In genomic region chr2:38128653-38129052, GRCh38 we compare ENCODE assay signal across 10 cellular contexts. TPM values are rescaled to one million over a fixed set of nuclear protein-coding genes. Genes with fewer than 3 reads are reported as not detected.
A peak's percentile ranks its signal among the peaks of the same experiment; 100 is the strongest.
DNase-seq lines count a peak whose midpoint lies in the region; ATAC-seq and TF ChIP-seq lines count a peak whose summit lies in the region.
"Had no signal": no experiment of that assay in that cellular context is flagged by ENCODE, and none has a peak within 500 bp of the region (broad histone marks: within the 10 kb centered on the region; RNA-seq: fewer than 3 reads in every experiment).

No MANE protein-coding gene starts in this region.

- ATAC-seq in HG02763 (IDR thresholded peaks at IDR 0.05; ENCODE audit: unreplicated experiment), result peak; percentile 50
- ATAC-seq in right lobe of liver, result peak; percentile 83 to 95 (median 91)
- ATAC-seq: T-cell had no signal

- TF ChIP-seq CTCF in right lobe of liver (IDR thresholded peaks at IDR 0.05) (no peak), WERI-Rb-1 (IDR thresholded peaks at IDR 0.05; ENCODE audit: low read depth, low read length) (no peak)

- H3K27ac ChIP-seq in right lobe of liver (no peak overlapping the region), WERI-Rb-1 (no peak overlapping the region)

- 46% methylated on average over 2 of the region's 2 CpGs for WGBS in right lobe of liver (ENCODE audit: insufficient coverage, low coverage, low lambda C conversion rate, missing lambda C conversion rate)

- intact Hi-C loops in right lobe of liver (cut with DNase I) (loop anchor here in 1 of 2 donors (10.0 kb wide), 1 partner anchor 154 kb away; no protein-coding TSS in a partner anchor), posterior cingulate gyrus (cut with DNase I) (no loop called here)

- DNase-seq in Ammon's horn (ENCODE audit: low spot score), result peak; percentile 74
- DNase-seq in SKM-1 (lab: John Stamatoyannopoulos, UW; ENCODE audit: unreplicated experiment), result peak; percentile 94
- DNase-seq in right lobe of liver, result peak in 2 of 3 donors; percentile 37 to 60
- no peak for DNase-seq in WERI-Rb-1
- DNase-seq in stimulated activated naive CD4-positive, alpha-beta T cell treated with Interleukin-2 at 50 U/mL for 16 hours (lab: John Stamatoyannopoulos, UW), result no peak
- no peak for DNase-seq in posterior cingulate gyrus
- DNase-seq in cerebellar nuclear complex (lab: John Stamatoyannopoulos, UW), result no peak
- DNase-seq: activated T-cell treated with anti-CD3 and anti-CD28 coated beads, Interleukin-2, amount 50 U/mL, for 1 hour had no signal

- H3K36me3 ChIP-seq in right lobe of liver, result no peaks in the 10 kb centered on the region
- H3K36me3 ChIP-seq in WERI-Rb-1, result no peaks in the 10 kb centered on the region

- peaks cover 0 to 3% (median 0%) of the 10 kb centered on the region in 4 donors for H3K4me1 ChIP-seq in right lobe of liver

- H3K4me3 ChIP-seq in right lobe of liver, result no peak overlapping the region
- H3K4me3 ChIP-seq in WERI-Rb-1 (ENCODE audit: low read depth, low read length), result no peak overlapping the region

- H3K27me3 ChIP-seq in right lobe of liver (no peaks in the 10 kb centered on the region), WERI-Rb-1 (ENCODE audit: insufficient read depth, low read depth, severe bottlenecking) (no peaks in the 10 kb centered on the region)

- no peak for TF ChIP-seq POLR2A in right lobe of liver (IDR thresholded peaks at IDR 0.05)

- no peaks in the 10 kb centered on the region for H3K9me3 ChIP-seq in right lobe of liver
- H3K9me3 ChIP-seq in WERI-Rb-1 (ENCODE audit: severe bottlenecking), result peaks cover 13% of the 10 kb centered on the region

RNA-seq across cellular contexts. Expression of gene CYP1B1, which starts 52.7 kb away (rescaled TPM):
- total RNA-seq in right lobe of liver, result 1 to 10 TPM; 3.8 to 7.1 (median 6.4) TPM

Comparison
In these comparisons a context has a peak if more than half of its experiments do, and no peak if none do; other contexts are left out.
1. DNase-seq: peak in Ammon's horn (single experiment), SKM-1 (single experiment) and right lobe of liver (2 of 3); none in WERI-Rb-1 (single experiment), stimulated activated naive CD4-positive, alpha-beta T cell treated with Interleukin-2 at 50 U/mL for 16 hours (single experiment), posterior cingulate gyrus (0 of 10) and cerebellar nuclear complex (0 of 2).